Comparison of ENCODE assay signal across 8 cellular contexts in genomic region chr17:7651097-7651958, GRCh38. TPM values are rescaled to one million over a fixed set of nuclear protein-coding genes. Genes with fewer than 3 reads are reported as not detected.
DNase-seq lines count a peak whose midpoint lies in the region; ATAC-seq, FAIRE-seq and TF ChIP-seq lines count a peak whose summit lies in the region.

No MANE protein-coding gene starts in this region.

- POLR2A ChIA-PET in HEK293 (lab: Yijun Ruan, JAX), result interaction anchor here (0.6 to 5.3 kb wide), 21 partner anchors 9 to 468 kb away, joined by 3 to 113 read pairs (median 5); partner anchors contain the start of genes CYB5D1, EFNB3, FXR2 and MPDU1

- H3K36me3 ChIP-seq in HEK293 (ENCODE audit: control insufficient read depth in 2 of 2, insufficient read depth in 1 of 2, low read length in 2 of 2) (no peaks in the 10 kb centered on the region), small intestine (ENCODE audit: control insufficient read depth in 2 of 2, insufficient read depth in 2 of 2, low read length in 2 of 2) (no peaks in the 10 kb centered on the region)

- no peaks in the 10 kb centered on the region for H3K9me3 Mint-ChIP-seq in activated naive CD8-positive, alpha-beta T cell (ENCODE audit: low read depth)

- H3K27ac Mint-ChIP-seq in activated naive CD8-positive, alpha-beta T cell, result no peak overlapping the region

- DNase-seq in small intestine, result no peak
- no peak for DNase-seq in HTR-8/SVneo (ENCODE audit: insufficient read length, low spot score)
- DNase-seq in stimulated activated CD4-positive, alpha-beta T cell treated with anti-CD3 and anti-CD28 coated beads, Interleukin-4, amount 100 ng/mL, for 24 hours, result no peak
- DNase-seq in MV-4-11 (lab: John Stamatoyannopoulos, UW), result no peak

- H3K4me3 Mint-ChIP-seq in activated naive CD8-positive, alpha-beta T cell, result peak overlapping the region; percentile 85

- no peak for TF ChIP-seq CTCF in HEK293 (tag by site-specific recombination; IDR thresholded peaks at IDR 0.05)

- peaks cover 1% of the 10 kb centered on the region for H3K27me3 Mint-ChIP-seq in activated naive CD8-positive, alpha-beta T cell

- ATAC-seq in GM19035 (IDR thresholded peaks at IDR 0.05; ENCODE audit: unreplicated experiment), result no peak

- H3K36me3 Mint-ChIP-seq in activated naive CD8-positive, alpha-beta T cell, result no peaks in the 10 kb centered on the region

- peaks cover 14% of the 10 kb centered on the region for H3K4me1 Mint-ChIP-seq in activated naive CD8-positive, alpha-beta T cell (ENCODE audit: low read depth)

- 1 to 3% (median 1%) methylated on average over 58 to 82 of the region's 82 CpGs for WGBS in small intestine, 3 donors

- no peaks in the 10 kb centered on the region for H3K9me3 ChIP-seq in HEK293 (ENCODE audit: control insufficient read depth, insufficient read depth, low read depth, low read length)
- no peaks in the 10 kb centered on the region for H3K9me3 ChIP-seq in small intestine (ENCODE audit: control insufficient read depth, low read depth)

- H3K27ac ChIP-seq in HEK293 (ENCODE audit: extremely low read depth, low read depth, low read length) (peak overlapping the region; percentile 39; the same call in 1 of the 2 replicates), small intestine (ENCODE audit: low read depth in 1 of 2, low read length in 1 of 2) (no peak overlapping the region)

- peak overlapping the region; percentile 38 for H3K4me3 ChIP-seq in HEK293 (ENCODE audit: low read depth, low read length)
- H3K4me3 ChIP-seq in iPS-11a (ENCODE audit: low read depth, low read length), result peak overlapping the region; percentile 50
- H3K4me3 ChIP-seq in small intestine (ENCODE audit: low read depth in 1 of 2, low read length in 2 of 2), result peak overlapping the region; percentile 16 to 38

- CTCF ChIA-PET in HEK293 (lab: Yijun Ruan, JAX), result interaction anchor here (0.5 to 7.2 kb wide), 9 partner anchors 14 to 92 kb away, joined by 3 to 57 read pairs (median 4); partner anchors contain the start of genes TP53 and WRAP53

- peaks cover 0 to 7% of the 10 kb centered on the region in 2 donors for H3K27me3 ChIP-seq in small intestine (ENCODE audit: control insufficient read depth in 2 of 2, insufficient read depth in 2 of 2, low read length in 2 of 2)

- peaks cover 5% of the 10 kb centered on the region for H3K4me1 ChIP-seq in HEK293 (ENCODE audit: control insufficient read depth, insufficient read depth, low read length)
- no peaks in the 10 kb centered on the region for H3K4me1 ChIP-seq in small intestine (ENCODE audit: control insufficient read depth in 2 of 2, insufficient read depth in 1 of 2, low read depth in 1 of 2, low read length in 1 of 2)

- no peak for FAIRE-seq in small intestine (lab: Jason Lieb, UNC)
- FAIRE-seq in HTR-8/SVneo (lab: Jason Lieb, UNC), result no peak

TF ChIP-seq in HEK293, 187 proteins besides CTCF, POLR2A, EP300 and RAD21 (continues in another document):
- TF ChIP-seq IKZF3 (tag by site-specific recombination; IDR thresholded peaks at IDR 0.05) (peak; percentile 45; the same call in 1 of the 2 replicates), ZNF747 (tag by site-specific recombination; IDR thresholded peaks at IDR 0.05) (peak; percentile 48; the same call in 1 of the 2 replicates), ZBTB7A (tag by site-specific recombination; IDR thresholded peaks at IDR 0.05; ENCODE audit: low read depth) (peak; percentile 88), ZSCAN23 (tag by site-specific recombination; IDR thresholded peaks at IDR 0.05) (peak; percentile 26; the same call in 1 of the 2 replicates), ZNF530 (tag by site-specific recombination; IDR thresholded peaks at IDR 0.05; ENCODE audit: low read depth) (no peak), ZNF19 (tag by site-specific recombination; IDR thresholded peaks at IDR 0.05; ENCODE audit: low read depth) (no peak), ZNF175 (tag by site-specific recombination; IDR thresholded peaks at IDR 0.05) (no peak), ZBTB10 (tag by site-specific recombination; IDR thresholded peaks at IDR 0.05) (peak; percentile 99), ZNF398 (tag by site-specific recombination; IDR thresholded peaks at IDR 0.05) (peak; percentile 72), MEIS1 (CRISPR knock-in tag; IDR thresholded peaks at IDR 0.05; ENCODE audit: borderline replicate concordance) (no peak), REPIN1 (tag by site-specific recombination; IDR thresholded peaks at IDR 0.05; ENCODE audit: low read depth) (no peak), GLIS2 (tag by site-specific recombination; IDR thresholded peaks at IDR 0.05) (peak; percentile 93), SP7 (tag by site-specific recombination; IDR thresholded peaks at IDR 0.05) (0 out of 2 replicates have a peak, but pooled peaks have one; percentile 10), ZIC2 (tag by site-specific recombination; IDR thresholded peaks at IDR 0.05) (peak; percentile 87), ZFHX2 (tag by site-specific recombination; conservative IDR thresholded peaks at IDR 0.05) (peak; percentile 88), SALL2 (tag by site-specific recombination; IDR thresholded peaks at IDR 0.05; ENCODE audit: borderline replicate concordance) (no peak), EGR2 (tag by site-specific recombination; IDR thresholded peaks at IDR 0.05; ENCODE audit: low read depth) (peak; percentile 67), ZNF324 (tag by site-specific recombination; IDR thresholded peaks at IDR 0.05) (no peak), PRDM4 (tag by site-specific recombination; IDR thresholded peaks at IDR 0.05) (0 out of 2 replicates have a peak, but pooled peaks have one; percentile 16), ZNF335 (tag by site-specific recombination; conservative IDR thresholded peaks at IDR 0.05) (peak; percentile 30; the same call in 1 of the 2 replicates), GLI2 (tag by site-specific recombination; IDR thresholded peaks at IDR 0.05; ENCODE audit: borderline replicate concordance, low read depth) (no peak)

RNA-seq across cellular contexts. Expression of gene ATP1B2, which starts 0.6 kb away (rescaled TPM):
- polyA plus RNA-seq in small intestine, result 1 to 10 TPM in 1 of 3 donors, not detected in 2; 1.1 TPM

RNA-seq across cellular contexts. Expression of gene SHBG, which starts 21.4 kb away (rescaled TPM):
- polyA plus RNA-seq in small intestine, result 10 to 100 TPM in 2 of 3 donors, 1 to 10 TPM in 1; 2.6 to 24.0 (median 17.2) TPM

RNA-seq across cellular contexts. Expression of gene SAT2, which starts 23.7 kb away (rescaled TPM):
- polyA plus RNA-seq in small intestine, result 1,000 to 10,000 TPM in 2 of 3 donors, 100 to 1,000 TPM in 1; 204 to 1,210 (median 1,029) TPM

RNA-seq across cellular contexts. Expression of gene TP53, which starts 36.0 kb away (rescaled TPM):
- 10 to 100 TPM in 1 of 3 donors, 1 to 10 TPM in 2; 8.7 to 42.6 (median 10.0) TPM for polyA plus RNA-seq in small intestine

RNA-seq across cellular contexts. Expression of gene FXR2, which starts 36.6 kb away (rescaled TPM):
- polyA plus RNA-seq in small intestine, result 10 to 100 TPM; 27.6 to 41.1 (median 34.2) TPM
